ENCODE assay signal across 33 cellular contexts in the genomic region with DNA sequence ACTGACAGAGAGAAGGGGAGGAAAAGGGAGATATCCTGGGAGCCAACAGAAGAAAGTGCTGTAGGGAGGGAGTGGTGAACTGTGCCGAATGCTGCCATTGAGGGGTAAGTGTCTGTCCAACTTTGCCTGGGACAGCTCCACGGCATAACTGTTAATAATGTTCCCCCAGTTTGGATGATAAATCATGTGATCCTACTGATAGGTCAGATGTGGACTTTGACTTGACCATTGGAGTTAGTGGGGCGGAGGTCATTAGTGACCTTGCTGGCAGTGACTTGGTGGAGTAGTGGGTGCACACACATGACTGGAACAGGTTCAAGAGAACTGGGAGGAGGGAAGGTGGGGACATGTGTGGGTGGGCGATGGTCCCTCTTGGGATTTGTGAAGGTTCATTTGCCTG. TPM values are rescaled to one million over a fixed set of nuclear protein-coding genes. Genes with fewer than 3 reads are reported as not detected.
"Had no signal": no experiment of that assay in that cellular context is flagged by ENCODE, and none has a peak within 500 bp of the region (broad histone marks: within the 10 kb centered on the region; RNA-seq: fewer than 3 reads in every experiment).

No MANE protein-coding gene starts in this region.

- H3K27me3 ChIP-seq: ovary, right atrium auricular region, right lobe of liver, uterus had no signal

- H3K9me3 ChIP-seq: lower lobe of right lung, neutrophil, ovary, right atrium auricular region, right lobe of liver, suprapubic skin, thoracic aorta, tibial artery, upper lobe of right lung, uterus had no signal

- H3K4me1 Mint-ChIP-seq: naive thymus-derived CD8-positive, alpha-beta T cell; nephron; neural crest cell had no signal

- DNase-seq: hippocampal formation; kidney glomerular epithelial cell; left cardiac atrium; left ventricle myocardium superior; lower lobe of right lung; mammary epithelial cell; mesenchymal stem cell; naive thymus-derived CD8-positive, alpha-beta T cell; ovary; right lobe of liver; stimulated activated CD4-positive, alpha-beta T cell treated with anti-CD3 and anti-CD28 coated beads, Interleukin-1b, Interleukin-23, amount 100 ng/mL, for 48 hours; stimulated activated CD4-positive, alpha-beta T cell treated with anti-CD3 and anti-CD28 coated beads, Interleukin-2, amount 100 ng/mL, for 48 hours; stimulated activated CD4-positive, alpha-beta T cell treated with anti-CD3 and anti-CD28 coated beads, Interleukin-4, amount 100 ng/mL, for 4 hours; stimulated activated CD8-positive, alpha-beta memory T cell treated with anti-CD3 and anti-CD28 coated beads, Interleukin-4, amount 100 ng/mL, for 48 hours; stimulated activated naive CD4-positive, alpha-beta T cell; tibial artery; trophoblast cell; upper lobe of right lung; uterus had no signal

- H3K27ac Mint-ChIP-seq: naive thymus-derived CD8-positive, alpha-beta T cell; nephron; progenitor cell of endocrine pancreas; stimulated activated naive CD8-positive, alpha-beta T cell treated with anti-CD3 and anti-CD28 coated beads, Interleukin-15, Interleukin-2, amounts not matched to agents 100 ng/mL and 50 ng/mL, for 24 hours had no signal

- H3K9me3 Mint-ChIP-seq: naive thymus-derived CD8-positive, alpha-beta T cell; nephron; neural crest cell; stimulated activated naive CD8-positive, alpha-beta T cell treated with anti-CD3 and anti-CD28 coated beads, Interleukin-15, Interleukin-2, amounts not matched to agents 100 ng/mL and 50 ng/mL, for 24 hours had no signal

- FAIRE-seq: keratinocyte had no signal

- H3K27ac ChIP-seq: lower lobe of right lung, neutrophil, ovary, right atrium auricular region, right lobe of liver, suprapubic skin, thoracic aorta, tibial artery, upper lobe of right lung, uterus had no signal

- H3K4me3 Mint-ChIP-seq: naive thymus-derived CD8-positive, alpha-beta T cell; nephron; neural crest cell; stimulated activated naive CD8-positive, alpha-beta T cell treated with anti-CD3 and anti-CD28 coated beads, Interleukin-15, Interleukin-2, amounts not matched to agents 100 ng/mL and 50 ng/mL, for 24 hours had no signal

- ATAC-seq: left cardiac atrium; left lobe of liver; left ventricle myocardium superior; lower lobe of right lung; naive thymus-derived CD8-positive, alpha-beta T cell; upper lobe of right lung had no signal

- H3K36me3 Mint-ChIP-seq: naive thymus-derived CD8-positive, alpha-beta T cell had no signal

- H3K4me3 ChIP-seq: lower lobe of right lung, ovary, right atrium auricular region, right lobe of liver, smooth muscle cell, suprapubic skin, thoracic aorta, tibial artery, upper lobe of right lung, uterus had no signal

- H3K4me2 ChIP-seq: smooth muscle cell had no signal

- H3K4me1 ChIP-seq: lower lobe of right lung, tibial artery, upper lobe of right lung, uterus had no signal

- H3K36me3 ChIP-seq: lower lobe of right lung, neutrophil, ovary, right atrium auricular region, right lobe of liver, suprapubic skin, thoracic aorta, tibial artery, upper lobe of right lung, uterus had no signal

RNA-seq across cellular contexts. Expression of a gene that starts 50.4 kb away (rescaled TPM):
- total RNA-seq: mammary epithelial cell; naive thymus-derived CD8-positive, alpha-beta T cell; pulmonary artery endothelial cell; renal cortical epithelial cell; right lobe of liver; smooth muscle cell; subcutaneous adipose tissue; thoracic aorta had no signal
- polyA plus RNA-seq: keratinocyte; mammary epithelial cell; naive thymus-derived CD8-positive, alpha-beta T cell; smooth muscle cell had no signal
